In genomic region chr5:35281613-35282012, GRCh38 we compare ENCODE assay signal across 17 cellular contexts.
"Had no signal": no experiment of that assay in that cellular context is flagged by ENCODE, and none has a peak within 500 bp of the region (broad histone marks: within the 10 kb centered on the region; RNA-seq: fewer than 3 reads in every experiment).

No MANE protein-coding gene starts in this region.

- H3K4me3 ChIP-seq: gastrocnemius medialis, left ventricle myocardium inferior, sigmoid colon, transverse colon had no signal

- H3K36me3 ChIP-seq: gastrocnemius medialis, left ventricle myocardium inferior, sigmoid colon, transverse colon had no signal

- ATAC-seq: activated CD4-positive, CD25-positive, alpha-beta regulatory T cell treated with anti-CD3 and anti-CD28 coated beads, Interleukin-2, amount 50 U/mL, for 24 hours; activated CD8-positive, alpha-beta memory T cell treated with anti-CD3 and anti-CD28 coated beads, Interleukin-2, amount 10 ng/mL, durations not matched to agents 7 days and 5 days; gastrocnemius medialis had no signal

- H3K27ac ChIP-seq: gastrocnemius medialis, left ventricle myocardium inferior, sigmoid colon, transverse colon had no signal

- H3K4me1 ChIP-seq: gastrocnemius medialis, left ventricle myocardium inferior, sigmoid colon, transverse colon had no signal

- H3K27me3 ChIP-seq: gastrocnemius medialis, sigmoid colon, transverse colon had no signal

- DNase-seq: activated CD4-positive, alpha-beta T cell treated with anti-CD3 and anti-CD28 coated beads, Interleukin-2, amount 50 U/mL, for 48 hours; activated CD8-positive, alpha-beta memory T cell treated with anti-CD3 and anti-CD28 coated beads, Interleukin-2, amount 10 ng/mL, durations not matched to agents 7 days and 5 days; activated effector memory CD4-positive, alpha-beta T cell treated with Interleukin-2 at 50 U/mL for 16 hours; activated T-cell treated with anti-CD3 and anti-CD28 coated beads, Interleukin-2, amount 50 U/mL, for 24 hours; central memory CD4-positive, alpha-beta T cell; cortex of kidney; effector CD8-positive, alpha-beta T cell; gastrocnemius medialis; islet precursor cell; left ventricle myocardium inferior; mesendoderm; sigmoid colon; stimulated activated CD4-positive, alpha-beta T cell treated with anti-CD3 and anti-CD28 coated beads, Interleukin-2, amount 100 ng/mL, for 24 hours; stimulated activated naive CD4-positive, alpha-beta T cell; substantia nigra; transverse colon had no signal

- H3K9me3 ChIP-seq: gastrocnemius medialis had no signal
